In the genomic region with DNA sequence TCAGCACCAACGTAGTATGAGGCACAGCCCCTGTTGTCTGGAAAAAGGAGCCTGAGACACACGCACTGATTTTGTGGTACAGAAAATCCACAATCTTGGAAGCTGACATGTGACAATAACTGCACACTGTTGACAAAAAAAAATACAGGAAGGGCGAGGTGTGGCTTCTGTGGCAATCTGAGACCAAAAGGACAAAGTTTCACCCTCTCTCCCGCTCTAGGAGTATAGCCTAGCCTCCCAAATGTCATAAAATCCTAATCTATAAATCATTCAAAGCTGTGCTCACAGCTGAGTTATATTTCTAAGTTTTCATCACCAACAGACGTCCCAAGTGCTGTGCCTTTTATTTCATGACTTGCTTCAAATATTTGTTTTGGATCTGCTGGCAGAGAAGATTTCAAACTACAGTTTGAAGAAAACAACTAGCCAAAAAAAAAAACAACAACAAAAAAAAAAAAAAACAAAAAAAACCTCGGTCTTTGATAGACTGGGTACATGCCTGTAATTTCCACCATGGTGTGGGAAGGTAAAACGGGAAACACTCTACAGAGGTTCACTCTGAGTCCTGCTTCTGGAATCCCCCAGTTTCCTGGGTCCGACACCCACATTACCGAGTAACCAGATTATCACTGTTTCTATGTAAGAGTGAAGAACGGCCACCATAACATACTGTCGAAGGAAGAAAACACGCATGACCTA, we compare ENCODE assay signal across 22 cellular contexts.
DNase-seq lines count a peak whose midpoint lies in the region; ATAC-seq and TF ChIP-seq lines count a peak whose summit lies in the region.
"Had no signal": no experiment of that assay in that cellular context is flagged by ENCODE, and none has a peak within 500 bp of the region (broad histone marks: within the 10 kb centered on the region; RNA-seq: fewer than 3 reads in every experiment).

No MANE protein-coding gene starts in this region.

- CTCF ChIA-PET in activated CD4-positive, alpha-beta T cell treated with anti-CD3 and anti-CD28 coated beads for 36 hours (lab: Charles Lee), result no interaction called here

- H3K27me3 ChIP-seq in psoas muscle (ENCODE audit: insufficient read depth in 3 of 3, low read length in 2 of 3), result no peaks in the 10 kb centered on the region
- H3K27me3 ChIP-seq: SJCRH30, tibial artery had no signal

- H3K4me1 Mint-ChIP-seq in activated CD4-positive, alpha-beta T cell treated with anti-CD3 and anti-CD28 coated beads for 36 hours, result no peaks in the 10 kb centered on the region
- H3K4me1 Mint-ChIP-seq: activated CD4-positive, alpha-beta memory T cell treated with anti-CD3 and anti-CD28 coated beads, Interleukin-2, amount 10 ng/mL, durations not matched to agents 7 days and 5 days; activated naive CD4-positive, alpha-beta T cell treated with anti-CD3 and anti-CD28 coated beads, Interleukin-2, amount 50 U/mL, for 24 hours; nephron had no signal

- no peak overlapping the region for H3K27ac Mint-ChIP-seq in activated CD4-positive, alpha-beta T cell treated with anti-CD3 and anti-CD28 coated beads for 36 hours
- H3K27ac Mint-ChIP-seq: activated CD4-positive, alpha-beta memory T cell treated with anti-CD3 and anti-CD28 coated beads, Interleukin-2, amount 10 ng/mL, durations not matched to agents 7 days and 5 days; activated naive CD4-positive, alpha-beta T cell treated with anti-CD3 and anti-CD28 coated beads, Interleukin-2, amount 50 U/mL, for 24 hours; nephron; progenitor cell of endocrine pancreas; stimulated activated effector memory CD8-positive, alpha-beta T cell treated with anti-CD3 and anti-CD28 coated beads, Interleukin-12 subunit alpha, Interleukin-12 subunit beta, amount 100 ng/mL, for 72 hours had no signal

- H3K9me3 Mint-ChIP-seq in activated CD4-positive, alpha-beta T cell treated with anti-CD3 and anti-CD28 coated beads for 36 hours (ENCODE audit: low read depth), result no peaks in the 10 kb centered on the region
- H3K9me3 Mint-ChIP-seq: activated CD4-positive, alpha-beta memory T cell treated with anti-CD3 and anti-CD28 coated beads, Interleukin-2, amount 10 ng/mL, durations not matched to agents 7 days and 5 days; activated naive CD4-positive, alpha-beta T cell treated with anti-CD3 and anti-CD28 coated beads, Interleukin-2, amount 50 U/mL, for 24 hours; activated T-cell treated with anti-CD3 and anti-CD28 coated beads, Interleukin-2, amount 50 U/mL, for 4 hours; nephron; stimulated activated effector memory CD8-positive, alpha-beta T cell treated with anti-CD3 and anti-CD28 coated beads, Interleukin-12 subunit alpha, Interleukin-12 subunit beta, amount 100 ng/mL, for 72 hours had no signal

- intact Hi-C loops in Right ventricle myocardium inferior (cut with DNase I) (no loop called here), cardiac septum (cut with DNase I) (loop anchor here (5.0 kb wide), 2 partner anchors 42 to 182 kb away; no protein-coding TSS in a partner anchor), left ventricle myocardium superior (cut with micrococcal nuclease) (no loop called here), psoas muscle (cut with DNase I) (loop anchor here in 1 of 2 donors (10.0 kb wide), 1 partner anchor 179 kb away; no protein-coding TSS in a partner anchor)
- intact Hi-C loops in activated CD4-positive, alpha-beta T cell treated with anti-CD3 and anti-CD28 coated beads for 36 hours (cut with DNase I, micrococcal nuclease), result no loop called here

- H3K36me3 Mint-ChIP-seq in activated CD4-positive, alpha-beta T cell treated with anti-CD3 and anti-CD28 coated beads for 36 hours (ENCODE audit: low read depth), result no peaks in the 10 kb centered on the region
- H3K36me3 Mint-ChIP-seq: stimulated activated effector memory CD8-positive, alpha-beta T cell treated with anti-CD3 and anti-CD28 coated beads, Interleukin-12 subunit alpha, Interleukin-12 subunit beta, amount 100 ng/mL, for 72 hours had no signal

- POLR2A ChIA-PET in activated CD4-positive, alpha-beta T cell treated with anti-CD3 and anti-CD28 coated beads for 36 hours (lab: Charles Lee), result no interaction called here

- H3K4me3 ChIP-seq in psoas muscle, result peak overlapping the region; percentile 64
- H3K4me3 ChIP-seq: PC-9, SJCRH30 had no signal

- TF ChIP-seq CTCF in psoas muscle (IDR thresholded peaks at IDR 0.05), result no peak

- no peaks in the 10 kb centered on the region for H3K9me3 ChIP-seq in psoas muscle
- H3K9me3 ChIP-seq: Caco-2, SJCRH30, tibial artery had no signal

- H3K27me3 Mint-ChIP-seq in activated CD4-positive, alpha-beta T cell treated with anti-CD3 and anti-CD28 coated beads for 36 hours, result no peaks in the 10 kb centered on the region
- H3K27me3 Mint-ChIP-seq: activated CD4-positive, alpha-beta memory T cell treated with anti-CD3 and anti-CD28 coated beads, Interleukin-2, amount 10 ng/mL, durations not matched to agents 7 days and 5 days; activated naive CD4-positive, alpha-beta T cell treated with anti-CD3 and anti-CD28 coated beads, Interleukin-2, amount 50 U/mL, for 24 hours had no signal

- H3K4me3 Mint-ChIP-seq in activated CD4-positive, alpha-beta T cell treated with anti-CD3 and anti-CD28 coated beads for 36 hours, result no peak overlapping the region
- H3K4me3 Mint-ChIP-seq: activated CD4-positive, alpha-beta memory T cell treated with anti-CD3 and anti-CD28 coated beads, Interleukin-2, amount 10 ng/mL, durations not matched to agents 7 days and 5 days; activated naive CD4-positive, alpha-beta T cell treated with anti-CD3 and anti-CD28 coated beads, Interleukin-2, amount 50 U/mL, for 24 hours; activated T-cell treated with anti-CD3 and anti-CD28 coated beads, Interleukin-2, amount 50 U/mL, for 4 hours; nephron; stimulated activated effector memory CD8-positive, alpha-beta T cell treated with anti-CD3 and anti-CD28 coated beads, Interleukin-12 subunit alpha, Interleukin-12 subunit beta, amount 100 ng/mL, for 72 hours had no signal

- ATAC-seq in Right ventricle myocardium inferior, result peak; percentile 49
- peak; percentile 49 for ATAC-seq in left ventricle myocardium superior
- ATAC-seq in psoas muscle, result peak; percentile 50 to 61 (median 56)
- ATAC-seq in GM21390 (IDR thresholded peaks at IDR 0.05; ENCODE audit: unreplicated experiment), result no peak
- no peak for ATAC-seq in activated CD4-positive, alpha-beta T cell treated with anti-CD3 and anti-CD28 coated beads for 36 hours
- ATAC-seq: activated T-cell treated with anti-CD3 and anti-CD28 coated beads, Interleukin-2, amount 50 U/mL, for 4 hours; stimulated activated effector memory CD8-positive, alpha-beta T cell treated with anti-CD3 and anti-CD28 coated beads, Interleukin-12 subunit alpha, Interleukin-12 subunit beta, amount 100 ng/mL, for 72 hours had no signal

- WGBS in psoas muscle, 3 donors, result 31 to 67% (median 34%) methylated on average over 12 of the region's 12 CpGs

- H3K36me3 ChIP-seq in psoas muscle (ENCODE audit: insufficient read depth in 1 of 2, low read depth in 1 of 2), result no peaks in the 10 kb centered on the region
- H3K36me3 ChIP-seq: SJCRH30, tibial artery had no signal

- DNase-seq in Right ventricle myocardium inferior (ENCODE audit: missing footprints), result no peak
- DNase-seq in cardiac septum (ENCODE audit: low spot score), result no peak
- no peak for DNase-seq in left ventricle myocardium superior
- DNase-seq in psoas muscle, result no peak
- no peak for DNase-seq in kidney tubule cell (ENCODE audit: low spot score)
- DNase-seq in NAMALWA (ENCODE audit: low spot score), result no peak
- no peak for DNase-seq in activated CD4-positive, alpha-beta T cell treated with anti-CD3 and anti-CD28 coated beads for 36 hours
- DNase-seq: 8988T; activated CD4-positive, alpha-beta memory T cell treated with anti-CD3 and anti-CD28 coated beads, Interleukin-2, amount 10 ng/mL, durations not matched to agents 7 days and 5 days; activated T-cell treated with anti-CD3 and anti-CD28 coated beads, Interleukin-2, amount 50 U/mL, for 4 hours; Caco-2; NCI-H1436 treated with DMSO at 0.1 percent for 48 hours; NCI-H2171; NCI-H526 treated with DMSO at 0.1 percent for 48 hours; PC-9; SJCRH30; tibial artery had no signal

- peaks cover 12% of the 10 kb centered on the region for H3K4me1 ChIP-seq in psoas muscle
- H3K4me1 ChIP-seq: Caco-2, SJCRH30, tibial artery had no signal

- H3K27ac ChIP-seq in psoas muscle, result peak overlapping the region; percentile 89
- H3K27ac ChIP-seq: PC-9, SJCRH30 had no signal

Comparison
In these comparisons a context has a peak if more than half of its experiments do, and no peak if none do; other contexts are left out.
1. ATAC-seq: peak in Right ventricle myocardium inferior (single experiment), left ventricle myocardium superior (single experiment) and psoas muscle (4 of 4); none in GM21390 (single experiment) and activated CD4-positive, alpha-beta T cell treated with anti-CD3 and anti-CD28 coated beads for 36 hours (single experiment).